6 cellular contexts compared by ENCODE assay signal in genomic region chr21:9648947-9649720, GRCh38.
DNase-seq lines count a peak whose midpoint lies in the region; ATAC-seq, FAIRE-seq and TF ChIP-seq lines count a peak whose summit lies in the region.
"Not testable (repeated sequence)": the region's sequence is repeated elsewhere in the genome, so short reads cannot be mapped to it uniquely, and the experiment has no call there.

No MANE protein-coding gene starts in this region.

- not testable (repeated sequence) for H3K27me3 Mint-ChIP-seq in stimulated activated naive B cell treated with anti-CD40 and anti-IgM and Interleukin-4, amounts not matched to agents 10 μg/mL and 1 μg/mL and 100 μg/mL, for 72 hours

- not testable (repeated sequence) for TF ChIP-seq EP300 in K562 (IDR thresholded peaks at IDR 0.05; ENCODE audit: low read length)

- H2AFZ ChIP-seq in K562 (ENCODE audit: low read depth, low read length): not testable (repeated sequence)

- not testable (repeated sequence) for FAIRE-seq in K562 (lab: Jason Lieb, UNC); kidney (lab: Jason Lieb, UNC)

- not testable (repeated sequence) for H3K27me3 ChIP-seq in HUES48 (ENCODE audit: control insufficient read depth, insufficient read depth, low read length); K562 (ENCODE audit: control insufficient read depth in 2 of 2, insufficient read depth in 2 of 2, low read length in 2 of 2); upper lobe of right lung

- H3K9me3 ChIP-seq in HUES48 (ENCODE audit: control insufficient read depth, insufficient read depth, low read length): peaks cover 68% of the 10 kb centered on the region
- H3K9me3 ChIP-seq in K562 (replicated peaks; ENCODE audit: control insufficient read depth, insufficient read depth, low read depth, low read length); kidney (ENCODE audit: control insufficient read depth in 1 of 2, low read length in 2 of 2); upper lobe of right lung: not testable (repeated sequence)

- H3K79me2 ChIP-seq in K562 (ENCODE audit: control insufficient read depth, insufficient read depth, low read length): not testable (repeated sequence)

- H3K4me2 ChIP-seq in K562 (ENCODE audit: insufficient read depth, low read length): not testable (repeated sequence)

- H3K9ac ChIP-seq in HUES48 (ENCODE audit: low read depth, low read length); K562 (ENCODE audit: insufficient read depth in 1 of 2, low read depth in 2 of 2, low read length in 2 of 2); kidney (ENCODE audit: low read length in 2 of 2): not testable (repeated sequence)

- not testable (repeated sequence) for H3K36me3 ChIP-seq in HUES48 (ENCODE audit: control insufficient read depth, insufficient read depth, low read length); K562 (ENCODE audit: control insufficient read depth, insufficient read depth, low read length); kidney (ENCODE audit: control insufficient read depth in 1 of 2, insufficient read depth in 2 of 2, low read length in 2 of 2); upper lobe of right lung

- H3K4me3 Mint-ChIP-seq in stimulated activated naive B cell treated with anti-CD40 and anti-IgM and Interleukin-4, amounts not matched to agents 10 μg/mL and 1 μg/mL and 100 μg/mL, for 72 hours: not testable (repeated sequence)

- TF ChIP-seq POLR2A in K562 (conservative IDR thresholded peaks at IDR 0.05): not testable (repeated sequence)

- not testable (repeated sequence) for H3K9me1 ChIP-seq in K562 (ENCODE audit: control insufficient read depth, insufficient read depth, low read length)

- not testable (repeated sequence) for BruUV-seq in K562 (replicated peaks; lab: Mats Ljungman, UMichigan)

- in situ Hi-C loops in K562 (cut with MboI): not testable (repeated sequence)

- H3K36me3 Mint-ChIP-seq in stimulated activated naive B cell treated with anti-CD40 and anti-IgM and Interleukin-4, amounts not matched to agents 10 μg/mL and 1 μg/mL and 100 μg/mL, for 72 hours: not testable (repeated sequence)

- H3K4me1 ChIP-seq in HUES48 (ENCODE audit: control insufficient read depth, insufficient read depth, low read length); K562 (replicated peaks in 1 of 2; ENCODE audit: control insufficient read depth in 2 of 2, insufficient read depth in 2 of 2, low read length in 2 of 2); kidney (ENCODE audit: control insufficient read depth in 1 of 2, insufficient read depth in 1 of 2, low read depth in 1 of 2, low read length in 2 of 2); upper lobe of right lung: not testable (repeated sequence)

- not testable (repeated sequence) for DNase-seq in K562 (ENCODE audit: extremely low read depth in 1 of 4, low spot score in 3 of 4); stimulated activated naive B cell treated with anti-CD40 and anti-IgM and Interleukin-4, amounts not matched to agents 10 μg/mL and 1 μg/mL and 100 μg/mL, for 72 hours
- DNase-seq in kidney (peak; percentile 29), upper lobe of right lung (peak; percentile 34)

- POLR2A ChIA-PET in K562 (lab: Yijun Ruan, JAX): not testable (repeated sequence)

- peak overlapping the region; percentile 26 for H3K4me3 ChIP-seq in HUES48 (ENCODE audit: low read depth, low read length)
- H3K4me3 ChIP-seq in K562; kidney (ENCODE audit: low read length in 2 of 2); upper lobe of right lung: not testable (repeated sequence)

- WGBS in K562 (ENCODE audit: insufficient coverage, low coverage, missing lambda C conversion rate): 0% methylated on average over 6 of the region's 6 CpGs

- TF ChIP-seq CTCF in K562 (IDR thresholded peaks at IDR 0.05 in 2 of 3, conservative IDR thresholded peaks at IDR 0.05 in 1 of 3; ENCODE audit: insufficient read depth in 2 of 3, low read depth in 1 of 3, low read length in 3 of 3); kidney (IDR thresholded peaks at IDR 0.05; ENCODE audit: borderline replicate concordance, extremely low read depth, insufficient read depth); upper lobe of right lung (IDR thresholded peaks at IDR 0.05): not testable (repeated sequence)

- not testable (repeated sequence) for H4K20me1 ChIP-seq in K562 (replicated peaks; ENCODE audit: control insufficient read depth, insufficient read depth, low read length)

- not testable (repeated sequence) for H3K27ac ChIP-seq in HUES48 (ENCODE audit: low read depth, low read length); K562 (ENCODE audit: extremely low read depth, low read depth, low read length); kidney (ENCODE audit: low read depth in 2 of 2, low read length in 2 of 2); upper lobe of right lung

- TF ChIP-seq RAD21 in K562 (CRISPR knock-in tag; conservative IDR thresholded peaks at IDR 0.05 in 1 of 2, IDR thresholded peaks at IDR 0.05 in 1 of 2): not testable (repeated sequence)

- H3K27ac Mint-ChIP-seq in stimulated activated naive B cell treated with anti-CD40 and anti-IgM and Interleukin-4, amounts not matched to agents 10 μg/mL and 1 μg/mL and 100 μg/mL, for 72 hours: not testable (repeated sequence)

- not testable (repeated sequence) for H3K9me3 Mint-ChIP-seq in stimulated activated naive B cell treated with anti-CD40 and anti-IgM and Interleukin-4, amounts not matched to agents 10 μg/mL and 1 μg/mL and 100 μg/mL, for 72 hours

- H3K4me1 Mint-ChIP-seq in stimulated activated naive B cell treated with anti-CD40 and anti-IgM and Interleukin-4, amounts not matched to agents 10 μg/mL and 1 μg/mL and 100 μg/mL, for 72 hours: not testable (repeated sequence)

- CTCF ChIA-PET in K562 (lab: Yijun Ruan, JAX; ENCODE audit: low intra/inter-chr PET ratio): not testable (repeated sequence)

- intact Hi-C loops in K562 (cut with micrococcal nuclease); kidney (cut with DNase I); upper lobe of right lung (cut with DNase I): not testable (repeated sequence)

- not testable (repeated sequence) for ATAC-seq in K562
- peak; percentile 17 for ATAC-seq in esophagus mucosa
- ATAC-seq in stimulated activated naive B cell treated with anti-CD40 and anti-IgM and Interleukin-4, amounts not matched to agents 10 μg/mL and 1 μg/mL and 100 μg/mL, for 72 hours (replicated peaks): peak; percentile 31 to 33
- ATAC-seq in upper lobe of right lung: peak; percentile 34

TF ChIP-seq in K562, 482 proteins besides CTCF, POLR2A, EP300 and RAD21:
- TF ChIP-seq, protein P1, sequence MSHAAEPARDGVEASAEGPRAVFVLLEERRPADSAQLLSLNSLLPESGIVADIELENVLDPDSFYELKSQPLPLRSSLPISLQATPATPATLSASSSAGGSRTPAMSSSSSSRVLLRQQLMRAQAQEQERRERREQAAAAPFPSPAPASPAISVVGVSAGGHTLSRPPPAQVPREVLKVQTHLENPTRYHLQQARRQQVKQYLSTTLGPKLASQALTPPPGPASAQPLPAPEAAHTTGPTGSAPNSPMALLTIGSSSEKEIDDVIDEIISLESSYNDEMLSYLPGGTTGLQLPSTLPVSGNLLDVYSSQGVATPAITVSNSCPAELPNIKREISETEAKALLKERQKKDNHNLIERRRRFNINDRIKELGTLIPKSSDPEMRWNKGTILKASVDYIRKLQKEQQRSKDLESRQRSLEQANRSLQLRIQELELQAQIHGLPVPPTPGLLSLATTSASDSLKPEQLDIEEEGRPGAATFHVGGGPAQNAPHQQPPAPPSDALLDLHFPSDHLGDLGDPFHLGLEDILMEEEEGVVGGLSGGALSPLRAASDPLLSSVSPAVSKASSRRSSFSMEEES (CRISPR knock-in tag; IDR thresholded peaks at IDR 0.05): peak; percentile 15; the same call in 1 of the 2 replicates
